In genomic region chr10:117603081-117603480, GRCh38 we compare ENCODE assay signal across 17 cellular contexts.
DNase-seq lines count a peak whose midpoint lies in the region; TF ChIP-seq lines count a peak whose summit lies in the region.
"Had no signal": no experiment of that assay in that cellular context is flagged by ENCODE, and none has a peak within 500 bp of the region (broad histone marks: within the 10 kb centered on the region; RNA-seq: fewer than 3 reads in every experiment).

No MANE protein-coding gene starts in this region.

- no peak overlapping the region for H2AK5ac ChIP-seq in neuronal stem cell (ENCODE audit: low read depth, low read length)

- no peaks in the 10 kb centered on the region for H4K20me1 ChIP-seq in MM.1S (ENCODE audit: insufficient read depth, low read length)
- H4K20me1 ChIP-seq: BLaER1 treated with 17β-estradiol and CSF1 and Interleukin-3, amounts not matched to agents 10 nM and 100 nM had no signal

- H3K9me2 ChIP-seq in MM.1S (replicated peaks; ENCODE audit: insufficient read depth, low read length), result no peaks in the 10 kb centered on the region

- H2BK15ac ChIP-seq in neuronal stem cell (ENCODE audit: low read length), result peak overlapping the region; percentile 3

- TF ChIP-seq EP300 in sigmoid colon (IDR thresholded peaks at IDR 0.05), result no peak

- H3K23ac ChIP-seq in neuronal stem cell (ENCODE audit: low read depth, low read length, poor library complexity), result no peak overlapping the region

- peak; percentile 38 for DNase-seq in activated effector memory CD4-positive, alpha-beta T cell treated with anti-CD3 and anti-CD28 coated beads, Interleukin-2, amount 50 U/mL, for 16 hours
- no peak for DNase-seq in activated effector memory CD4-positive, alpha-beta T cell treated with Interleukin-2 at 50 U/mL for 16 hours
- DNase-seq in neuronal stem cell (ENCODE audit: low spot score), result no peak
- peak; percentile 41 for DNase-seq in sigmoid colon
- DNase-seq in MM.1S, result no peak
- DNase-seq in NCI-H1930 (lab: John Stamatoyannopoulos, UW), result no peak
- DNase-seq: AML-193; Caco-2; Calu3; CD4-positive, alpha-beta T cell; CD8-positive, alpha-beta T cell; DMS79 treated with DMSO at 0.1 percent for 48 hours; GF-D8 had no signal

- no peaks in the 10 kb centered on the region for H3K4me1 ChIP-seq in neuronal stem cell (ENCODE audit: control insufficient read depth in 2 of 2, insufficient read depth in 1 of 2, low read depth in 1 of 2, low read length in 2 of 2)
- no peaks in the 10 kb centered on the region for H3K4me1 ChIP-seq in sigmoid colon
- no peaks in the 10 kb centered on the region for H3K4me1 ChIP-seq in MM.1S (ENCODE audit: low read length)
- H3K4me1 ChIP-seq: A549; BLaER1 treated with 17β-estradiol and CSF1 and Interleukin-3, amounts not matched to agents 10 nM and 100 nM had no signal

- intact Hi-C loops in sigmoid colon (cut with DNase I), result no loop called here

- no peak overlapping the region for H2BK120ac ChIP-seq in neuronal stem cell (ENCODE audit: low read depth, low read length)

- no peaks in the 10 kb centered on the region for H3F3A ChIP-seq in MM.1S (ENCODE audit: insufficient read depth, low read length)

- H3K27ac ChIP-seq in neuronal stem cell (replicated peaks; ENCODE audit: low read length) (no peak overlapping the region), sigmoid colon (no peak overlapping the region), MM.1S (ENCODE audit: low read length) (no peak overlapping the region)
- H3K27ac ChIP-seq: 22Rv1; A549; BLaER1 treated with 17β-estradiol and CSF1 and Interleukin-3, amounts not matched to agents 10 nM and 100 nM; C4-2B had no signal

- H3K9ac ChIP-seq in neuronal stem cell (ENCODE audit: low read depth, low read length, poor library complexity) (no peak overlapping the region), MM.1S (ENCODE audit: low read length) (no peak overlapping the region)
- H3K9ac ChIP-seq: BLaER1 treated with 17β-estradiol and CSF1 and Interleukin-3, amounts not matched to agents 10 nM and 100 nM had no signal

- no peak overlapping the region for H2BK5ac ChIP-seq in neuronal stem cell (ENCODE audit: low read length)

- H3K79me2 ChIP-seq in MM.1S (ENCODE audit: low read length), result no peaks in the 10 kb centered on the region

- no peak overlapping the region for H4K91ac ChIP-seq in neuronal stem cell (ENCODE audit: low read depth, low read length, poor library complexity)

- no peak overlapping the region for H4K8ac ChIP-seq in neuronal stem cell (ENCODE audit: low read depth, low read length)

- H3K36me3 ChIP-seq in neuronal stem cell (replicated peaks in 1 of 2; ENCODE audit: control insufficient read depth in 2 of 2, insufficient read depth in 2 of 2, low read length in 2 of 2) (no peaks in the 10 kb centered on the region), sigmoid colon (no peaks in the 10 kb centered on the region), MM.1S (replicated peaks; ENCODE audit: insufficient read depth, low read length) (no peaks in the 10 kb centered on the region)
- H3K36me3 ChIP-seq: BLaER1 treated with 17β-estradiol and CSF1 and Interleukin-3, amounts not matched to agents 10 nM and 100 nM had no signal

- no CpG with 5 or more reads among the region's 6 CpGs for WGBS in neuronal stem cell (ENCODE audit: extremely low coverage in 2 of 2, insufficient read length in 2 of 2, insufficient replicate concordance in 1 of 2), 2 donors
- WGBS in sigmoid colon, 2 donors, result 89% methylated on average over 6 of the region's 6 CpGs

- H3K9me3 ChIP-seq in neuronal stem cell (replicated peaks in 1 of 2; ENCODE audit: control insufficient read depth in 2 of 2, insufficient read depth in 1 of 2, low read depth in 1 of 2, low read length in 2 of 2), result no peaks in the 10 kb centered on the region
- no peaks in the 10 kb centered on the region for H3K9me3 ChIP-seq in sigmoid colon
- H3K9me3 ChIP-seq in MM.1S (replicated peaks; ENCODE audit: insufficient read depth, low read length), result no peaks in the 10 kb centered on the region
- H3K9me3 ChIP-seq: A549; BLaER1 treated with 17β-estradiol and CSF1 and Interleukin-3, amounts not matched to agents 10 nM and 100 nM; Caco-2 had no signal

- H3K14ac ChIP-seq in neuronal stem cell (ENCODE audit: low read length), result no peak overlapping the region

- no peak overlapping the region for H3K4ac ChIP-seq in neuronal stem cell (ENCODE audit: low read length)

- peak overlapping the region; percentile 5 for H3K18ac ChIP-seq in neuronal stem cell (ENCODE audit: low read length)

- H3K4me3 ChIP-seq in neuronal stem cell (ENCODE audit: low read length in 2 of 2), result no peak overlapping the region
- no peak overlapping the region for H3K4me3 ChIP-seq in sigmoid colon
- H3K4me3 ChIP-seq in MM.1S (ENCODE audit: low read length), result no peak overlapping the region
- H3K4me3 ChIP-seq: A549; BLaER1 treated with 17β-estradiol and CSF1 and Interleukin-3, amounts not matched to agents 10 nM and 100 nM had no signal

- H3K27me3 ChIP-seq in neuronal stem cell (ENCODE audit: control insufficient read depth in 3 of 3, insufficient read depth in 3 of 3, low read depth in 1 of 3, low read length in 3 of 3) (no peaks in the 10 kb centered on the region), sigmoid colon (peaks cover 0 to 8% (median 0%) of the 10 kb centered on the region in 3 donors), MM.1S (replicated peaks; ENCODE audit: insufficient read depth, low read length) (no peaks in the 10 kb centered on the region)
- H3K27me3 ChIP-seq: BLaER1 treated with 17β-estradiol and CSF1 and Interleukin-3, amounts not matched to agents 10 nM and 100 nM had no signal

- no peak overlapping the region for H2BK12ac ChIP-seq in neuronal stem cell (ENCODE audit: low read length)

- H2AFZ ChIP-seq in neuronal stem cell (ENCODE audit: low read length) (no peak overlapping the region), MM.1S (ENCODE audit: low read length) (no peak overlapping the region)

- H3K79me1 ChIP-seq in neuronal stem cell (ENCODE audit: low read depth, low read length), result no peaks in the 10 kb centered on the region

- H3K4me2 ChIP-seq in neuronal stem cell (ENCODE audit: insufficient read depth, low read length, poor library complexity, severe bottlenecking), result no peak overlapping the region
- no peak overlapping the region for H3K4me2 ChIP-seq in MM.1S (ENCODE audit: low read depth, low read length)
- H3K4me2 ChIP-seq: A549; BLaER1 treated with 17β-estradiol and CSF1 and Interleukin-3, amounts not matched to agents 10 nM and 100 nM had no signal

- TF ChIP-seq CTCF in sigmoid colon (IDR thresholded peaks at IDR 0.05) (no peak), MM.1S (IDR thresholded peaks at IDR 0.05; ENCODE audit: low read length) (no peak)

- TF ChIP-seq POLR2A in sigmoid colon (IDR thresholded peaks at IDR 0.05), result no peak

Comparison
In these comparisons a context has a peak if more than half of its experiments do, and no peak if none do; other contexts are left out.
1. DNase-seq: peak in activated effector memory CD4-positive, alpha-beta T cell treated with anti-CD3 and anti-CD28 coated beads, Interleukin-2, amount 50 U/mL, for 16 hours (single experiment) and sigmoid colon (single experiment); none in activated effector memory CD4-positive, alpha-beta T cell treated with Interleukin-2 at 50 U/mL for 16 hours (single experiment), neuronal stem cell (single experiment), MM.1S (single experiment) and NCI-H1930 (0 of 2).